Comparison of ENCODE assay signal across 22 cellular contexts in the genomic region with DNA sequence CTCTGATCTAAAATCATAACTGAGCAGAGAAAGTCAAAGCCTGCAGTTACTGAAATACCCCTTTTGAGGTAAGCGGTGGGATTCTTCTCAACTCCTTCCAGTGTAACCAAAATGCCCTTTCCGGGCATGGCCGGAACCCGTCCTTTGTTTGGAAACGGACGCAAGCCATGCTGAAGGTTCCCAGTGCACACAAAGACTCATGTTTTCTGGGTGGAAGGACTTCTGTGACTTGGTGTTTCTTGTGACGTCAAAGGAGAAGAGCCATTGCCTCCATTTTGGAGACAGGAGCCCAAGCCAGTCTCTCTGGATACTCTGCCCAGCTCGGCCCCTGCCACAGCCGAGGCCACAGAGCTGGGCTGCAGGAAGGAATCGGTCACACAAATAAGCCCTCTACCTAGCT.
"Had no signal": no experiment of that assay in that cellular context is flagged by ENCODE, and none has a peak within 500 bp of the region (broad histone marks: within the 10 kb centered on the region; RNA-seq: fewer than 3 reads in every experiment).

No MANE protein-coding gene starts in this region.

- H3K4me3 Mint-ChIP-seq: natural killer cell; stimulated activated effector memory CD8-positive, alpha-beta T cell treated with anti-CD3 and anti-CD28 coated beads, Interleukin-12 subunit alpha, Interleukin-12 subunit beta, amount 100 ng/mL, for 72 hours had no signal

- DNase-seq: cortex of kidney; effector memory CD4-positive, alpha-beta T cell; esophagus squamous epithelium; foreskin keratinocyte; heart left ventricle; hippocampal formation; kidney glomerular epithelial cell; mucosa of descending colon; natural killer cell; nucleus accumbens; right cardiac atrium; stimulated activated CD4-positive, alpha-beta T cell treated with anti-CD3 and anti-CD28 coated beads, Interleukin-4, amount 100 ng/mL, for 1 hour; stimulated activated CD8-positive, alpha-beta memory T cell treated with anti-CD3 and anti-CD28 coated beads, Interleukin-4, amount 100 ng/mL, for 48 hours; stimulated activated naive CD8-positive, alpha-beta T cell treated with anti-CD3 and anti-CD28 coated beads, Interleukin-15, Interleukin-2, amounts not matched to agents 100 U/mL and 50 U/mL, for 24 hours; tibial artery; uterus had no signal

- H3K4me3 ChIP-seq: esophagus squamous epithelium, mucosa of descending colon, suprapubic skin, tibial artery, upper lobe of left lung had no signal

- H3K9me3 Mint-ChIP-seq: natural killer cell; neural crest cell; stimulated activated effector memory CD8-positive, alpha-beta T cell treated with anti-CD3 and anti-CD28 coated beads, Interleukin-12 subunit alpha, Interleukin-12 subunit beta, amount 100 ng/mL, for 72 hours had no signal

- H3K4me1 ChIP-seq: foreskin keratinocyte, uterus had no signal

- H3K27ac Mint-ChIP-seq: natural killer cell; stimulated activated effector memory CD8-positive, alpha-beta T cell treated with anti-CD3 and anti-CD28 coated beads, Interleukin-12 subunit alpha, Interleukin-12 subunit beta, amount 100 ng/mL, for 72 hours had no signal

- H3K27me3 ChIP-seq: ovary, uterus had no signal

- H3K36me3 ChIP-seq: esophagus squamous epithelium, heart left ventricle, ovary, suprapubic skin, tibial artery, upper lobe of left lung, uterus had no signal

- H3K27ac ChIP-seq: epithelial cell of prostate, esophagus squamous epithelium, foreskin keratinocyte, heart left ventricle, suprapubic skin, tibial artery, upper lobe of left lung, uterus had no signal

- H3K9me3 ChIP-seq: esophagus squamous epithelium, heart left ventricle, mucosa of descending colon, ovary, suprapubic skin, tibial artery, upper lobe of left lung, uterus had no signal

- H3K36me3 Mint-ChIP-seq: natural killer cell; stimulated activated effector memory CD8-positive, alpha-beta T cell treated with anti-CD3 and anti-CD28 coated beads, Interleukin-12 subunit alpha, Interleukin-12 subunit beta, amount 100 ng/mL, for 72 hours had no signal
